In the genomic region with DNA sequence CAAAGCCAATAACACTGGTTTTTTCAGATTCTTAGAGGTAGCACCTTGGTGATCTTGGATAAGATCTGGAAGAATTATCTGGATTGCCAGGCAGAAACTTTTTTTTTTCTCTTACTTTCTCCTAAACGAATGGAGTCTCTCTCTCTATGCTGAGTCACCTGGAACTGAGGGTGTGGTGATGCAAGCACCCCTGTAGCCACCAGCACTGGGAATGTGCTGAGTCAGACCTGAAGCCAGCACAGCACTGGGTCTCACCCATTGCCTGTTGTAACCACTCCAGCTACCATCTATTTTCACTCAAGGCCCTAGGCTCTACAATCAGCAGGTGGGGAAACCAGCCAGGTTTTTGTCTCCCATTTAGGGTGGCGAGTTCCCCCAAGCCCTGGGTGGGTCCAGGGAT, we compare ENCODE assay signal across 13 cellular contexts.
A peak's percentile ranks its signal among the peaks of the same experiment; 100 is the strongest.
DNase-seq lines count a peak whose midpoint lies in the region; ATAC-seq and TF ChIP-seq lines count a peak whose summit lies in the region.
"Had no signal": no experiment of that assay in that cellular context is flagged by ENCODE, and none has a peak within 500 bp of the region (broad histone marks: within the 10 kb centered on the region; RNA-seq: fewer than 3 reads in every experiment).

No MANE protein-coding gene starts in this region.

- no peaks in the 10 kb centered on the region for H3K36me3 Mint-ChIP-seq in MCF 10A (ENCODE audit: insufficient read depth, unreplicated experiment)

- TF ChIP-seq POLR2A in breast epithelium (IDR thresholded peaks at IDR 0.05) (no peak), erythroblast (IDR thresholded peaks at IDR 0.05; ENCODE audit: low read length) (no peak)

- no peaks in the 10 kb centered on the region for H3K4me1 ChIP-seq in breast epithelium
- H3K4me1 ChIP-seq in upper lobe of right lung: no peaks in the 10 kb centered on the region
- H3K4me1 ChIP-seq: parathyroid adenoma, tibial nerve had no signal

- peak overlapping the region; percentile 3 for H3K27ac Mint-ChIP-seq in MCF 10A (ENCODE audit: low read depth, unreplicated experiment)

- H3K27me3 ChIP-seq in breast epithelium (no peaks in the 10 kb centered on the region), upper lobe of right lung (no peaks in the 10 kb centered on the region)
- H3K27me3 ChIP-seq: tibial nerve had no signal

- POLR2A ChIA-PET in MCF 10A (lab: Yijun Ruan, JAX): interaction anchor here (0.7 to 1.3 kb wide), 3 partner anchors 103 to 176 kb away, joined by 3 to 4 read pairs (median 3); no protein-coding TSS in a partner anchor

- H3K4me1 Mint-ChIP-seq in MCF 10A (ENCODE audit: insufficient read depth, unreplicated experiment): peaks cover 14% of the 10 kb centered on the region
- H3K4me1 Mint-ChIP-seq: central memory CD8-positive, alpha-beta T cell had no signal

- H3K27me3 Mint-ChIP-seq in MCF 10A (ENCODE audit: insufficient read depth, unreplicated experiment): no peaks in the 10 kb centered on the region
- H3K27me3 Mint-ChIP-seq: central memory CD8-positive, alpha-beta T cell had no signal

- TF ChIP-seq CTCF in MCF 10A (IDR thresholded peaks at IDR 0.05; ENCODE audit: unreplicated experiment) (no peak), breast epithelium (IDR thresholded peaks at IDR 0.05) (no peak), upper lobe of right lung (IDR thresholded peaks at IDR 0.05) (no peak)

- no peak overlapping the region for H3K4me3 ChIP-seq in breast epithelium
- no peak overlapping the region for H3K4me3 ChIP-seq in upper lobe of right lung
- H3K4me3 ChIP-seq: tibial nerve had no signal

- H3K27ac ChIP-seq in breast epithelium (no peak overlapping the region), upper lobe of right lung (no peak overlapping the region)
- H3K27ac ChIP-seq: parathyroid adenoma, tibial nerve had no signal

- no peaks in the 10 kb centered on the region for H3K9me3 Mint-ChIP-seq in MCF 10A (ENCODE audit: unreplicated experiment)

- H3K4me3 Mint-ChIP-seq in MCF 10A (ENCODE audit: unreplicated experiment): no peak overlapping the region
- H3K4me3 Mint-ChIP-seq: central memory CD8-positive, alpha-beta T cell had no signal

- CTCF ChIA-PET in MCF 10A (lab: Yijun Ruan, JAX): interaction anchor here (0.7 kb wide), 1 partner anchor 263 kb away, joined by 3 read pairs; no protein-coding TSS in a partner anchor

- ATAC-seq in upper lobe of right lung (peak; percentile 60), HG02759 (IDR thresholded peaks at IDR 0.05; ENCODE audit: unreplicated experiment) (no peak)

- H3K9me3 ChIP-seq in breast epithelium (peaks cover 0 to 8% of the 10 kb centered on the region in 2 donors), upper lobe of right lung (no peaks in the 10 kb centered on the region)

- intact Hi-C loops in MCF 10A (cut with micrococcal nuclease): loop anchor here (10.0 kb wide), 1 partner anchor 108 kb away; no protein-coding TSS in a partner anchor
- intact Hi-C loops in breast epithelium (cut with DNase I; ENCODE audit: low total_unique reads): no loop called here
- intact Hi-C loops in upper lobe of right lung (cut with DNase I): no loop called here

- BruUV-seq in MCF 10A (replicated peaks; lab: Mats Ljungman, UMichigan): no TSS peak

- H3K36me3 ChIP-seq in breast epithelium: no peaks in the 10 kb centered on the region
- no peaks in the 10 kb centered on the region for H3K36me3 ChIP-seq in upper lobe of right lung
- H3K36me3 ChIP-seq: tibial nerve had no signal

- DNase-seq in MCF 10A (ENCODE audit: unreplicated experiment) (peak; percentile 91), breast epithelium (ENCODE audit: low spot score in 2 of 2) (no peak), RPMI8226 (peak; percentile 36), erythroblast (lab: John Stamatoyannopoulos, UW) (peak; percentile 27 to 68), upper lobe of right lung (no peak), NCI-H524 (lab: John Stamatoyannopoulos, UW) (no peak), NOMO-1 treated with dmso at 0.1 percent for 144 hours (lab: John Stamatoyannopoulos, UW; ENCODE audit: unreplicated experiment) (no peak)
- DNase-seq: activated naive CD4-positive, alpha-beta T cell treated with Interleukin-2 at 50 U/mL for 16 hours; MV-4-11 had no signal

Comparison
In these comparisons a context has a peak if more than half of its experiments do, and no peak if none do; other contexts are left out.
1. DNase-seq: peak in MCF 10A (single experiment), RPMI8226 (single experiment) and erythroblast (2 of 2); none in breast epithelium (0 of 2), upper lobe of right lung (single experiment), NCI-H524 (0 of 2) and NOMO-1 treated with dmso at 0.1 percent for 144 hours (single experiment).